Comparison of ENCODE assay signal across 15 cellular contexts in genomic region chr7:139490130-139490529, GRCh38. TPM values are rescaled to one million over a fixed set of nuclear protein-coding genes. Genes with fewer than 3 reads are reported as not detected.
DNase-seq lines count a peak whose midpoint lies in the region; ATAC-seq and TF ChIP-seq lines count a peak whose summit lies in the region.
"Had no signal": no experiment of that assay in that cellular context is flagged by ENCODE, and none has a peak within 500 bp of the region (broad histone marks: within the 10 kb centered on the region; RNA-seq: fewer than 3 reads in every experiment).

No MANE protein-coding gene starts in this region.

- 30 to 42% methylated on average over 5 of the region's 5 CpGs for WGBS in body of pancreas, 2 donors

- TF ChIP-seq CTCF in body of pancreas (IDR thresholded peaks at IDR 0.05) = no peak
- no peak for TF ChIP-seq CTCF in mucosa of descending colon (IDR thresholded peaks at IDR 0.05)
- TF ChIP-seq CTCF in Calu3 (IDR thresholded peaks at IDR 0.05; ENCODE audit: unreplicated experiment) = no peak
- no peak for TF ChIP-seq CTCF in CD4-positive, alpha-beta T cell (IDR thresholded peaks at IDR 0.05)

- peak overlapping the region; percentile 25 to 90 (median 74) for H3K27ac ChIP-seq in body of pancreas
- no peak overlapping the region for H3K27ac ChIP-seq in CD4-positive, alpha-beta T cell (ENCODE audit: low read depth, low read length)
- H3K27ac ChIP-seq: SK-N-MC had no signal

- H3K27ac Mint-ChIP-seq in Calu3 (ENCODE audit: unreplicated experiment) = no peak overlapping the region
- H3K27ac Mint-ChIP-seq in natural killer cell treated with Interleukin-12 subunit alpha and Interleukin-12 subunit beta and Interleukin-15 and Interleukin-18, amount 100 ng/mL, for 72 hours = no peak overlapping the region
- H3K27ac Mint-ChIP-seq in CD4-positive, alpha-beta T cell = no peak overlapping the region
- H3K27ac Mint-ChIP-seq: brain had no signal

- no peak overlapping the region for H3K4me3 Mint-ChIP-seq in Calu3 (ENCODE audit: low read depth, unreplicated experiment)
- no peak overlapping the region for H3K4me3 Mint-ChIP-seq in natural killer cell treated with Interleukin-12 subunit alpha and Interleukin-12 subunit beta and Interleukin-15 and Interleukin-18, amount 100 ng/mL, for 72 hours
- no peak overlapping the region for H3K4me3 Mint-ChIP-seq in CD4-positive, alpha-beta T cell
- H3K4me3 Mint-ChIP-seq: brain had no signal

- H3K4me1 Mint-ChIP-seq in Calu3 (ENCODE audit: low read depth, unreplicated experiment) = no peaks in the 10 kb centered on the region
- H3K4me1 Mint-ChIP-seq in natural killer cell treated with Interleukin-12 subunit alpha and Interleukin-12 subunit beta and Interleukin-15 and Interleukin-18, amount 100 ng/mL, for 72 hours (ENCODE audit: low read depth in 2 of 2) = peaks cover under 1 to 7% of the 10 kb centered on the region in 2 donors
- H3K4me1 Mint-ChIP-seq in CD4-positive, alpha-beta T cell (ENCODE audit: low read depth) = no peaks in the 10 kb centered on the region

- BruUV-seq in Calu3 (replicated peaks; lab: Mats Ljungman, UMichigan) = no TSS peak

- H3K9me3 ChIP-seq in body of pancreas (no peaks in the 10 kb centered on the region), mucosa of descending colon (peaks cover 10% of the 10 kb centered on the region)
- H3K9me3 ChIP-seq in CD4-positive, alpha-beta T cell (ENCODE audit: control insufficient read depth, low read length) = peaks cover 13% of the 10 kb centered on the region

- H3K36me3 Mint-ChIP-seq in Calu3 (ENCODE audit: insufficient read depth, unreplicated experiment) = no peaks in the 10 kb centered on the region
- H3K36me3 Mint-ChIP-seq in natural killer cell treated with Interleukin-12 subunit alpha and Interleukin-12 subunit beta and Interleukin-15 and Interleukin-18, amount 100 ng/mL, for 72 hours = peaks cover 5% of the 10 kb centered on the region
- no peaks in the 10 kb centered on the region for H3K36me3 Mint-ChIP-seq in CD4-positive, alpha-beta T cell (ENCODE audit: low read depth)
- H3K36me3 Mint-ChIP-seq: brain had no signal

- peaks cover 77% of the 10 kb centered on the region for H3K27me3 Mint-ChIP-seq in Calu3 (ENCODE audit: unreplicated experiment)
- peaks cover 22 to 40% of the 10 kb centered on the region in 2 donors for H3K27me3 Mint-ChIP-seq in natural killer cell treated with Interleukin-12 subunit alpha and Interleukin-12 subunit beta and Interleukin-15 and Interleukin-18, amount 100 ng/mL, for 72 hours
- peaks cover 16% of the 10 kb centered on the region for H3K27me3 Mint-ChIP-seq in CD4-positive, alpha-beta T cell

- H3K4me3 ChIP-seq in body of pancreas (no peak overlapping the region), mucosa of descending colon (no peak overlapping the region)
- H3K4me3 ChIP-seq: SK-N-MC had no signal

- TF ChIP-seq POLR2A in body of pancreas (IDR thresholded peaks at IDR 0.05) = peak in 1 of 3 donors; percentile 9

- POLR2A ChIA-PET in CD4-positive, alpha-beta T cell (lab: Charles Lee) = no interaction called here

- ATAC-seq in body of pancreas = peak; percentile 99
- ATAC-seq in mucosa of descending colon = peak; percentile 87
- no peak for ATAC-seq in GM19397 (IDR thresholded peaks at IDR 0.05; ENCODE audit: unreplicated experiment)
- no peak for ATAC-seq in natural killer cell treated with Interleukin-12 subunit alpha and Interleukin-12 subunit beta and Interleukin-15 and Interleukin-18, amount 100 ng/mL, for 72 hours
- no peak for ATAC-seq in CD4-positive, alpha-beta T cell (ENCODE audit: poor library complexity)

- DNase-seq in DMS79 (lab: John Stamatoyannopoulos, UW) (peak; percentile 58), NCI-H2107 treated with DMSO at 0.1 percent for 48 hours (lab: John Stamatoyannopoulos, UW; ENCODE audit: unreplicated experiment) (peak; percentile 97), body of pancreas (peak; percentile 90 to 96 (median 94)), mucosa of descending colon (peak in 1 of 3 donors; percentile 39), Calu3 (no peak)
- no peak for DNase-seq in natural killer cell treated with Interleukin-12 subunit alpha and Interleukin-12 subunit beta and Interleukin-15 and Interleukin-18, amount 100 ng/mL, for 72 hours (ENCODE audit: low spot score)
- no peak for DNase-seq in CD4-positive, alpha-beta T cell
- DNase-seq: activated effector memory CD4-positive, alpha-beta T cell treated with Interleukin-2 at 50 U/mL for 16 hours; NCI-H1436; substantia nigra had no signal

- H3K36me3 ChIP-seq in body of pancreas (replicated peaks in 1 of 2; ENCODE audit: insufficient read depth in 1 of 2, low read depth in 2 of 2) = no peaks in the 10 kb centered on the region
- no peaks in the 10 kb centered on the region for H3K36me3 ChIP-seq in mucosa of descending colon (ENCODE audit: low read depth)

- no peaks in the 10 kb centered on the region for H3K27me3 ChIP-seq in body of pancreas
- peaks cover 4% of the 10 kb centered on the region for H3K27me3 ChIP-seq in CD4-positive, alpha-beta T cell (ENCODE audit: control insufficient read depth, insufficient read depth, low read length)

- H3K4me1 ChIP-seq in body of pancreas = peaks cover 23% of the 10 kb centered on the region
- no peaks in the 10 kb centered on the region for H3K4me1 ChIP-seq in mucosa of descending colon (ENCODE audit: low read depth)

- intact Hi-C loops in body of pancreas (cut with DNase I) = loop anchor here (10.0 kb wide), 1 partner anchor 515 kb away; no protein-coding TSS in a partner anchor
- intact Hi-C loops in mucosa of descending colon (cut with DNase I, micrococcal nuclease) = loop anchor here in 1 of 2 donors (10.0 kb wide), 1 partner anchor 505 kb away; no protein-coding TSS in a partner anchor
- intact Hi-C loops in Calu3 (cut with micrococcal nuclease; ENCODE audit: unreplicated experiment) = no loop called here
- intact Hi-C loops in CD4-positive, alpha-beta T cell (cut with DNase I, micrococcal nuclease) = no loop called here

- H3K9me3 Mint-ChIP-seq in Calu3 (ENCODE audit: low read depth, unreplicated experiment) = peaks cover 2% of the 10 kb centered on the region
- H3K9me3 Mint-ChIP-seq in natural killer cell treated with Interleukin-12 subunit alpha and Interleukin-12 subunit beta and Interleukin-15 and Interleukin-18, amount 100 ng/mL, for 72 hours = no peaks in the 10 kb centered on the region
- peaks cover 6% of the 10 kb centered on the region for H3K9me3 Mint-ChIP-seq in CD4-positive, alpha-beta T cell

- CTCF ChIA-PET in Calu3 (lab: Charles Lee) = no interaction called here
- CTCF ChIA-PET in CD4-positive, alpha-beta T cell (lab: Charles Lee) = interaction anchor here (1.3 kb wide), 1 partner anchor 10 kb away, joined by 4 read pairs; no protein-coding TSS in a partner anchor

RNA-seq across cellular contexts. Expression of gene KLRG2, which starts 6.7 kb away (rescaled TPM):
- under 1 TPM in 1 of 2 donors, not detected in 1; 0.26 TPM for total RNA-seq in body of pancreas
- total RNA-seq in mucosa of descending colon = not detected
- 1.3 and 1.5 TPM in 2 replicates for total RNA-seq in Calu3 (2022)
- total RNA-seq in natural killer cell treated with Interleukin-12 subunit alpha and Interleukin-12 subunit beta and Interleukin-15 and Interleukin-18, amount 100 ng/mL, for 72 hours = not detected
- total RNA-seq in CD4-positive, alpha-beta T cell = not detected
- total RNA-seq: fibroblast of villous mesenchyme, osteocyte had no signal

RNA-seq across cellular contexts. Expression of gene CLEC2L, which starts 33.4 kb away (rescaled TPM):
- total RNA-seq in body of pancreas = not detected
- total RNA-seq in mucosa of descending colon = not detected
- total RNA-seq in Calu3 (2022) = not detected in 2 replicates
- total RNA-seq in natural killer cell treated with Interleukin-12 subunit alpha and Interleukin-12 subunit beta and Interleukin-15 and Interleukin-18, amount 100 ng/mL, for 72 hours = not detected
- total RNA-seq in CD4-positive, alpha-beta T cell = not detected
- total RNA-seq: fibroblast of villous mesenchyme, osteocyte had no signal

Comparison
In these comparisons a context has a peak if more than half of its experiments do, and no peak if none do; other contexts are left out.
1. DNase-seq: peak in DMS79 (single experiment), NCI-H2107 treated with DMSO at 0.1 percent for 48 hours (single experiment) and body of pancreas (4 of 4); none in Calu3 (single experiment), natural killer cell treated with Interleukin-12 subunit alpha and Interleukin-12 subunit beta and Interleukin-15 and Interleukin-18, amount 100 ng/mL, for 72 hours (single experiment) and CD4-positive, alpha-beta T cell (0 of 10).
2. ATAC-seq: peak in body of pancreas (single experiment) and mucosa of descending colon (single experiment); none in GM19397 (single experiment), natural killer cell treated with Interleukin-12 subunit alpha and Interleukin-12 subunit beta and Interleukin-15 and Interleukin-18, amount 100 ng/mL, for 72 hours (0 of 2) and CD4-positive, alpha-beta T cell (single experiment).